Comparison of ENCODE assay signal across 35 cellular contexts in the genomic region with DNA sequence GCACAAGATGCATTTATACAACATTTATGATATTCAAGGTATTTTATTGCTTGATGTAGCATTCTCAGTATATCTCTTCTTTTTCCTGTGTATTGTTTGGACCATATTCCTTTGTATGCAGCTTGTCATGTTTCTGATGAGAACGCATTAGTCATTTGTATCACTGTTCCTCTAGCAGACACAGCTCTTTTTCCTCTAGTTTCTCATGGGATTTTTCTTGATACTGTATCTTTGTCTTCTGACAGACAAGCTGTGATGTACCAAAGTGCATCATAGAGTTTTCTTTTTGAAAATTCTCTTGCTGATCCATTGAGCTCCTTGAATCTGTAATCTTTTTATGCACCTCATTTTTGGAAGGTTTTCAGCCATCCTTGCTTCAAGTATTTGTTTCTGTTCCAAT.
"Had no signal": no experiment of that assay in that cellular context is flagged by ENCODE, and none has a peak within 500 bp of the region (broad histone marks: within the 10 kb centered on the region; RNA-seq: fewer than 3 reads in every experiment).

No MANE protein-coding gene starts in this region.

- H3K9me3 ChIP-seq: MG63 had no signal

- DNase-seq: Karpas-422, Kasumi-1, MG63, MM.1S, MV-4-11, NCI-H1048, NCI-H1092, NCI-H1092 treated with DMSO at 0.1 percent for 48 hours, NCI-H1105, NCI-H1105 treated with DMSO at 0.1 percent for 48 hours, NCI-H1417, NCI-H1417 treated with DMSO at 0.1 percent for 48 hours, NCI-H1436, NCI-H1436 treated with DMSO at 0.1 percent for 48 hours, NCI-H146, NCI-H1694, NCI-H1694 treated with DMSO at 0.1 percent for 48 hours, NCI-H187, NCI-H187 treated with DMSO at 0.1 percent for 48 hours, NCI-H1930, NCI-H2029, NCI-H2029 treated with DMSO at 0.1 percent for 48 hours, NCI-H2081, NCI-H2081 treated with DMSO at 0.1 percent for 48 hours, NCI-H2107, NCI-H2171, NCI-H2171 treated with DMSO at 0.1 percent for 48 hours, NCI-H2227 treated with DMSO at 0.1 percent for 48 hours, NCI-H226, NCI-H345, NCI-H446, NCI-H446 treated with DMSO at 0.1 percent for 48 hours, NCI-H510A, NCI-H510A treated with DMSO at 0.1 percent for 48 hours, NCI-H524 had no signal

- H3K36me3 ChIP-seq: MG63 had no signal

- H3K27me3 ChIP-seq: MG63 had no signal

- H3K4me3 ChIP-seq: MG63 had no signal
